Comparison of ENCODE assay signal across 19 cellular contexts in genomic region chr2:102337012-102337411, GRCh38. TPM values are rescaled to one million over a fixed set of nuclear protein-coding genes. Genes with fewer than 3 reads are reported as not detected.
DNase-seq lines count a peak whose midpoint lies in the region; ATAC-seq and TF ChIP-seq lines count a peak whose summit lies in the region.
"Had no signal": no experiment of that assay in that cellular context is flagged by ENCODE, and none has a peak within 500 bp of the region (broad histone marks: within the 10 kb centered on the region; RNA-seq: fewer than 3 reads in every experiment).

No MANE protein-coding gene starts in this region.

- H3K9me3 ChIP-seq in BLaER1 treated with 17β-estradiol and CSF1 and Interleukin-3, amounts not matched to agents 10 nM and 100 nM (replicated peaks in 1 of 11) = no peaks in the 10 kb centered on the region; a peak in 1 of 22 replicates
- no peaks in the 10 kb centered on the region for H3K9me3 ChIP-seq in RWPE2 (ENCODE audit: severe bottlenecking)
- H3K9me3 ChIP-seq in hepatocyte (ENCODE audit: low read depth) = no peaks in the 10 kb centered on the region

- H3K4me3 ChIP-seq in BLaER1 treated with 17β-estradiol and CSF1 and Interleukin-3, amounts not matched to agents 10 nM and 100 nM = no peak overlapping the region
- H3K4me3 ChIP-seq in RWPE2 (ENCODE audit: severe bottlenecking) (no peak overlapping the region), fibroblast of the aortic adventitia (ENCODE audit: low read depth, low read length) (no peak overlapping the region), hepatocyte (no peak overlapping the region), mesendoderm (ENCODE audit: low read length) (no peak overlapping the region)

- TF ChIP-seq CTCF in RWPE2 (IDR thresholded peaks at IDR 0.05; ENCODE audit: poor library complexity, severe bottlenecking) (no peak), fibroblast of the aortic adventitia (IDR thresholded peaks at IDR 0.05; ENCODE audit: insufficient read depth, low read length) (no peak), omental fat pad (IDR thresholded peaks at IDR 0.05) (no peak), hepatocyte (IDR thresholded peaks at IDR 0.05; ENCODE audit: poor library complexity) (no peak)

- peaks cover 7 to 19% (median 14%) of the 10 kb centered on the region in 10 experiments; a peak in 18 of 20 replicates for H3K4me1 ChIP-seq in BLaER1 treated with 17β-estradiol and CSF1 and Interleukin-3, amounts not matched to agents 10 nM and 100 nM
- H3K4me1 ChIP-seq in RWPE2 (ENCODE audit: insufficient read depth, poor library complexity, severe bottlenecking) = peaks cover 19% of the 10 kb centered on the region
- H3K4me1 ChIP-seq in hepatocyte (ENCODE audit: insufficient read depth) = no peaks in the 10 kb centered on the region
- H3K4me1 ChIP-seq in mesendoderm (ENCODE audit: control insufficient read depth, low read depth, low read length) = no peaks in the 10 kb centered on the region

- no peak overlapping the region for H3K4ac ChIP-seq in mesendoderm (ENCODE audit: low read depth, low read length)

- H3K36me3 ChIP-seq in BLaER1 treated with 17β-estradiol and CSF1 and Interleukin-3, amounts not matched to agents 10 nM and 100 nM = no peaks in the 10 kb centered on the region
- no peaks in the 10 kb centered on the region for H3K36me3 ChIP-seq in RWPE2 (ENCODE audit: low read depth)
- no peaks in the 10 kb centered on the region for H3K36me3 ChIP-seq in hepatocyte (replicated peaks; ENCODE audit: insufficient read depth, low read depth)
- H3K36me3 ChIP-seq in mesendoderm (ENCODE audit: control insufficient read depth, insufficient read depth, low read length) = no peaks in the 10 kb centered on the region

- H3K79me2 ChIP-seq in hepatocyte = no peaks in the 10 kb centered on the region
- no peaks in the 10 kb centered on the region for H3K79me2 ChIP-seq in mesendoderm (ENCODE audit: control insufficient read depth, insufficient read depth, low read length)

- no peak overlapping the region for H2BK15ac ChIP-seq in mesendoderm (replicated peaks; ENCODE audit: low read depth)

- 82% methylated on average over 1 of the region's 1 CpG for WGBS in hepatocyte (ENCODE audit: low lambda C conversion rate, missing lambda C conversion rate)
- no CpG with 5 or more reads among the region's 1 CpG for WGBS in mesendoderm (ENCODE audit: extremely low coverage, insufficient coverage, low lambda C conversion rate)

- H3K79me1 ChIP-seq in mesendoderm (ENCODE audit: low read length) = no peaks in the 10 kb centered on the region

- no peak overlapping the region for H3K23ac ChIP-seq in mesendoderm (ENCODE audit: low read length)

- no peak overlapping the region for H2BK5ac ChIP-seq in mesendoderm (ENCODE audit: low read length)

- H3K4me2 ChIP-seq in BLaER1 treated with 17β-estradiol and CSF1 and Interleukin-3, amounts not matched to agents 10 nM and 100 nM = peak overlapping the region; percentile 3 to 48 (median 33); a peak in 13 of 22 replicates
- no peak overlapping the region for H3K4me2 ChIP-seq in hepatocyte
- no peak overlapping the region for H3K4me2 ChIP-seq in mesendoderm (ENCODE audit: low read length)

- no peak overlapping the region for H3K27ac ChIP-seq in BLaER1 treated with 17β-estradiol and CSF1 and Interleukin-3, amounts not matched to agents 10 nM and 100 nM
- peak overlapping the region; percentile 56 for H3K27ac ChIP-seq in RWPE2 (ENCODE audit: poor library complexity, severe bottlenecking)
- no peak overlapping the region for H3K27ac ChIP-seq in hepatocyte
- H3K27ac ChIP-seq in mesendoderm (ENCODE audit: low read depth, low read length) = no peak overlapping the region

- H3K9ac ChIP-seq in BLaER1 treated with 17β-estradiol and CSF1 and Interleukin-3, amounts not matched to agents 10 nM and 100 nM = no peak overlapping the region
- no peak overlapping the region for H3K9ac ChIP-seq in mesendoderm (ENCODE audit: low read length)

- H3K56ac ChIP-seq in mesendoderm (ENCODE audit: low read length) = no peak overlapping the region

- H2AFZ ChIP-seq in hepatocyte = no peak overlapping the region

- H3K9me2 ChIP-seq in hepatocyte (replicated peaks; ENCODE audit: insufficient read depth) = no peaks in the 10 kb centered on the region

- H3K18ac ChIP-seq in mesendoderm (ENCODE audit: low read length) = no peak overlapping the region

- DNase-seq in RWPE2 (ENCODE audit: low spot score) = no peak
- peak; percentile 72 for DNase-seq in fibroblast of the aortic adventitia (ENCODE audit: low read depth)
- no peak for DNase-seq in omental fat pad (ENCODE audit: low spot score)
- DNase-seq in hepatocyte (ENCODE audit: low spot score) = no peak
- DNase-seq in mesendoderm = no peak
- DNase-seq: activated CD4-positive, CD25-positive, alpha-beta regulatory T cell; activated naive CD4-positive, alpha-beta T cell treated with Interleukin-2 at 50 U/mL for 16 hours; COR-L47; GF-D8; left colon; NCI-H2107; NCI-H774; retina; RPMI8226; stimulated activated CD4-positive, alpha-beta T cell treated with anti-CD3 and anti-CD28 coated beads, Interleukin-4, amount 100 ng/mL, for 1 hour; T-helper 1 cell had no signal

- no peak overlapping the region for H4K5ac ChIP-seq in mesendoderm (ENCODE audit: low read length)

- ATAC-seq in RWPE2 (ENCODE audit: low read depth) (peak; percentile 70), omental fat pad (ENCODE audit: low FRiP score) (peak; percentile 81), GM21529 (IDR thresholded peaks at IDR 0.05; ENCODE audit: unreplicated experiment) (no peak), GM19328 (IDR thresholded peaks at IDR 0.05; ENCODE audit: unreplicated experiment) (no peak)
- ATAC-seq: left colon had no signal

- no peak overlapping the region for H4K8ac ChIP-seq in mesendoderm (ENCODE audit: low read depth, low read length)

- H2AK5ac ChIP-seq in mesendoderm (ENCODE audit: low read length) = no peak overlapping the region

- no peak overlapping the region for H2BK120ac ChIP-seq in mesendoderm (ENCODE audit: low read depth, low read length)

- no peaks in the 10 kb centered on the region for H4K20me1 ChIP-seq in BLaER1 treated with 17β-estradiol and CSF1 and Interleukin-3, amounts not matched to agents 10 nM and 100 nM
- no peaks in the 10 kb centered on the region for H4K20me1 ChIP-seq in hepatocyte (ENCODE audit: insufficient read depth, poor library complexity, severe bottlenecking)

- H3K27me3 ChIP-seq in BLaER1 treated with 17β-estradiol and CSF1 and Interleukin-3, amounts not matched to agents 10 nM and 100 nM = no peaks in the 10 kb centered on the region
- H3K27me3 ChIP-seq in RWPE2 (ENCODE audit: insufficient read depth, poor library complexity, severe bottlenecking) = no peaks in the 10 kb centered on the region
- H3K27me3 ChIP-seq in hepatocyte = no peaks in the 10 kb centered on the region
- no peaks in the 10 kb centered on the region for H3K27me3 ChIP-seq in mesendoderm (ENCODE audit: insufficient read depth, low read length, poor library complexity)

RNA-seq across cellular contexts. Expression of gene IL18R1, which starts 18.6 kb away (rescaled TPM):
- 4.7 and 6.8 TPM in 2 replicates for total RNA-seq in fibroblast of the aortic adventitia (ENCODE audit: low replicate concordance)
- total RNA-seq in omental fat pad = 10 to 100 TPM in 3 of 4 donors, 1 to 10 TPM in 1; 5.8 to 51.9 (median 24.4) TPM
- total RNA-seq in hepatocyte = 19.3 and 25.5 TPM in 2 replicates
- 17.1 and 19.7 TPM in 2 replicates for polyA plus RNA-seq in hepatocyte
- 0.22 TPM for polyA plus RNA-seq in mesendoderm (2013, experiment 1 of 2)
- polyA plus RNA-seq in mesendoderm (2013, experiment 2 of 2) = 0.17 TPM

RNA-seq across cellular contexts. Expression of gene IL1RL1, which starts 25.6 kb away (rescaled TPM):
- total RNA-seq in fibroblast of the aortic adventitia (ENCODE audit: low replicate concordance) = 4.9 and 8.2 TPM in 2 replicates
- total RNA-seq in omental fat pad = 100 to 1,000 TPM in 1 of 4 donors, 10 to 100 TPM in 3; 48.1 to 307 (median 62.3) TPM
- total RNA-seq in hepatocyte = 13.1 and 15.6 TPM in 2 replicates
- 5.2 and 6.0 TPM in 2 replicates for polyA plus RNA-seq in hepatocyte
- polyA plus RNA-seq in mesendoderm (2013, experiment 1 of 2) = 0.06 TPM
- polyA plus RNA-seq in mesendoderm (2013, experiment 2 of 2) = 0.03 TPM

Comparison
In these comparisons a context has a peak if more than half of its experiments do, and no peak if none do; other contexts are left out.
1. H3K4me2 ChIP-seq: peak in BLaER1 treated with 17β-estradiol and CSF1 and Interleukin-3, amounts not matched to agents 10 nM and 100 nM (11 of 11); none in hepatocyte (single experiment) and mesendoderm (single experiment).
2. ATAC-seq: peak in RWPE2 (single experiment) and omental fat pad (single experiment); none in GM21529 (single experiment) and GM19328 (single experiment).